Comparison of ENCODE assay signal across 1 cellular context in genomic region chr1:28296401-28297220, GRCh38.
TF ChIP-seq lines count a peak whose summit lies in the region.

No MANE protein-coding gene starts in this region.

TF ChIP-seq in HEK293, 187 proteins besides CTCF, POLR2A, EP300 and RAD21 (continued from another document):
- TF ChIP-seq, protein P1, sequence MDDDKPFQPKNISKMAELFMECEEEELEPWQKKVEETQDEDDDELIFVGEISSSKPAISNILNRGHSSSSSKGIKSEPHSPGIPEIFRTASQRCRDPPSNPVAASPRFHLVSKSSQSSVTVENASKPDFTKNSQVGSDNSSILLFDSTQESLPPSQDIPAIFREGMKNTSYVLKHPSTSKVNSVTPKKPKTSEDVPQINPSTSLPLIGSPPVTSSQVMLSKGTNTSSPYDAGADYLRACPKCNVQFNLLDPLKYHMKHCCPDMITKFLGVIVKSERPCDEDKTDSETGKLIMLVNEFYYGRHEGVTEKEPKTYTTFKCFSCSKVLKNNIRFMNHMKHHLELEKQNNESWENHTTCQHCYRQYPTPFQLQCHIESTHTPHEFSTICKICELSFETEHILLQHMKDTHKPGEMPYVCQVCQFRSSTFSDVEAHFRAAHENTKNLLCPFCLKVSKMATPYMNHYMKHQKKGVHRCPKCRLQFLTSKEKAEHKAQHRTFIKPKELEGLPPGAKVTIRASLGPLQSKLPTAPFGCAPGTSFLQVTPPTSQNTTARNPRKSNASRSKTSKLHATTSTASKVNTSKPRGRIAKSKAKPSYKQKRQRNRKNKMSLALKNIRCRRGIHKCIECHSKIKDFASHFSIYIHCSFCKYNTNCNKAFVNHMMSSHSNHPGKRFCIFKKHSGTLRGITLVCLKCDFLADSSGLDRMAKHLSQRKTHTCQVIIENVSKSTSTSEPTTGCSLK (tag by site-specific recombination; IDR thresholded peaks at IDR 0.05) = no peak
- peak; percentile 79 for TF ChIP-seq WT1 (tag by site-specific recombination; IDR thresholded peaks at IDR 0.05)
- 0 out of 2 replicates have a peak, but pooled peaks have one; percentile 5 for TF ChIP-seq EGR2 (tag by site-specific recombination; IDR thresholded peaks at IDR 0.05; ENCODE audit: low read depth)
- TF ChIP-seq ZNF585B (tag by site-specific recombination; IDR thresholded peaks at IDR 0.05) = no peak
- peak; percentile 48; the same call in 1 of the 2 replicates for TF ChIP-seq ZNF600 (tag by site-specific recombination; IDR thresholded peaks at IDR 0.05)
- 0 out of 2 replicates have a peak, but pooled peaks have one; percentile 30 for TF ChIP-seq ZNF341 (tag by site-specific recombination; IDR thresholded peaks at IDR 0.05; ENCODE audit: low read depth)
- peak; percentile 92; the same call in 1 of the 2 replicates for TF ChIP-seq TRIM28 (IDR thresholded peaks at IDR 0.05; ENCODE audit: borderline replicate concordance, low read length)
- TF ChIP-seq BCL11A (tag by site-specific recombination; IDR thresholded peaks at IDR 0.05; ENCODE audit: low read depth) = 0 out of 2 replicates have a peak, but pooled peaks have one; percentile 45
- TF ChIP-seq ZNF433 (tag by site-specific recombination; IDR thresholded peaks at IDR 0.05; ENCODE audit: low read depth) = no peak
- 0 out of 2 replicates have a peak, but pooled peaks have one; percentile 33 for TF ChIP-seq GLIS2 (tag by site-specific recombination; IDR thresholded peaks at IDR 0.05)
- TF ChIP-seq ZNF664 (tag by site-specific recombination; IDR thresholded peaks at IDR 0.05) = no peak; the same call in 1 of the 2 replicates
- TF ChIP-seq KLF17 (tag by site-specific recombination; IDR thresholded peaks at IDR 0.05) = no peak
- no peak for TF ChIP-seq ZNF701 (tag by site-specific recombination; IDR thresholded peaks at IDR 0.05)
- TF ChIP-seq SP3 (tag by site-specific recombination; IDR thresholded peaks at IDR 0.05) = peak; percentile 23; the same call in 1 of the 2 replicates
- TF ChIP-seq, protein P2, sequence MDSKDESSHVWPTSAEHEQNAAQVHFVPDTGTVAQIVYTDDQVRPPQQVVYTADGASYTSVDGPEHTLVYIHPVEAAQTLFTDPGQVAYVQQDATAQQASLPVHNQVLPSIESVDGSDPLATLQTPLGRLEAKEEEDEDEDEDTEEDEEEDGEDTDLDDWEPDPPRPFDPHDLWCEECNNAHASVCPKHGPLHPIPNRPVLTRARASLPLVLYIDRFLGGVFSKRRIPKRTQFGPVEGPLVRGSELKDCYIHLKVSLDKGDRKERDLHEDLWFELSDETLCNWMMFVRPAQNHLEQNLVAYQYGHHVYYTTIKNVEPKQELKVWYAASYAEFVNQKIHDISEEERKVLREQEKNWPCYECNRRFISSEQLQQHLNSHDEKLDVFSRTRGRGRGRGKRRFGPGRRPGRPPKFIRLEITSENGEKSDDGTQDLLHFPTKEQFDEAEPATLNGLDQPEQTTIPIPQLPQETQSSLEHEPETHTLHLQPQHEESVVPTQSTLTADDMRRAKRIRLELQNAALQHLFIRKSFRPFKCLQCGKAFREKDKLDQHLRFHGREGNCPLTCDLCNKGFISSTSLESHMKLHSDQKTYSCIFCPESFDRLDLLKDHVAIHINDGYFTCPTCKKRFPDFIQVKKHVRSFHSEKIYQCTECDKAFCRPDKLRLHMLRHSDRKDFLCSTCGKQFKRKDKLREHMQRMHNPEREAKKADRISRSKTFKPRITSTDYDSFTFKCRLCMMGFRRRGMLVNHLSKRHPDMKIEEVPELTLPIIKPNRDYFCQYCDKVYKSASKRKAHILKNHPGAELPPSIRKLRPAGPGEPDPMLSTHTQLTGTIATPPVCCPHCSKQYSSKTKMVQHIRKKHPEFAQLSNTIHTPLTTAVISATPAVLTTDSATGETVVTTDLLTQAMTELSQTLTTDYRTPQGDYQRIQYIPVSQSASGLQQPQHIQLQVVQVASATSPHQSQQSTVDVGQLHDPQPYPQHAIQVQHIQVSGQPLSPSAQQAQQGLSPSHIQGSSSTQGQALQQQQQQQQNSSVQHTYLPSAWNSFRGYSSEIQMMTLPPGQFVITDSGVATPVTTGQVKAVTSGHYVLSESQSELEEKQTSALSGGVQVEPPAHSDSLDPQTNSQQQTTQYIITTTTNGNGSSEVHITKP (tag by site-specific recombination; IDR thresholded peaks at IDR 0.05) = peak; percentile 74
- TF ChIP-seq ZNF18 (tag by site-specific recombination; IDR thresholded peaks at IDR 0.05) = peak; percentile 42
- TF ChIP-seq, protein P3, sequence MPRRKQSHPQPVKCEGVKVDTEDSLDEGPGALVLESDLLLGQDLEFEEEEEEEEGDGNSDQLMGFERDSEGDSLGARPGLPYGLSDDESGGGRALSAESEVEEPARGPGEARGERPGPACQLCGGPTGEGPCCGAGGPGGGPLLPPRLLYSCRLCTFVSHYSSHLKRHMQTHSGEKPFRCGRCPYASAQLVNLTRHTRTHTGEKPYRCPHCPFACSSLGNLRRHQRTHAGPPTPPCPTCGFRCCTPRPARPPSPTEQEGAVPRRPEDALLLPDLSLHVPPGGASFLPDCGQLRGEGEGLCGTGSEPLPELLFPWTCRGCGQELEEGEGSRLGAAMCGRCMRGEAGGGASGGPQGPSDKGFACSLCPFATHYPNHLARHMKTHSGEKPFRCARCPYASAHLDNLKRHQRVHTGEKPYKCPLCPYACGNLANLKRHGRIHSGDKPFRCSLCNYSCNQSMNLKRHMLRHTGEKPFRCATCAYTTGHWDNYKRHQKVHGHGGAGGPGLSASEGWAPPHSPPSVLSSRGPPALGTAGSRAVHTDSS (tag by site-specific recombination; IDR thresholded peaks at IDR 0.05) = no peak
- TF ChIP-seq, protein P4, sequence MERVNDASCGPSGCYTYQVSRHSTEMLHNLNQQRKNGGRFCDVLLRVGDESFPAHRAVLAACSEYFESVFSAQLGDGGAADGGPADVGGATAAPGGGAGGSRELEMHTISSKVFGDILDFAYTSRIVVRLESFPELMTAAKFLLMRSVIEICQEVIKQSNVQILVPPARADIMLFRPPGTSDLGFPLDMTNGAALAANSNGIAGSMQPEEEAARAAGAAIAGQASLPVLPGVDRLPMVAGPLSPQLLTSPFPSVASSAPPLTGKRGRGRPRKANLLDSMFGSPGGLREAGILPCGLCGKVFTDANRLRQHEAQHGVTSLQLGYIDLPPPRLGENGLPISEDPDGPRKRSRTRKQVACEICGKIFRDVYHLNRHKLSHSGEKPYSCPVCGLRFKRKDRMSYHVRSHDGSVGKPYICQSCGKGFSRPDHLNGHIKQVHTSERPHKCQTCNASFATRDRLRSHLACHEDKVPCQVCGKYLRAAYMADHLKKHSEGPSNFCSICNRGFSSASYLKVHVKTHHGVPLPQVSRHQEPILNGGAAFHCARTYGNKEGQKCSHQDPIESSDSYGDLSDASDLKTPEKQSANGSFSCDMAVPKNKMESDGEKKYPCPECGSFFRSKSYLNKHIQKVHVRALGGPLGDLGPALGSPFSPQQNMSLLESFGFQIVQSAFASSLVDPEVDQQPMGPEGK (tag by site-specific recombination; IDR thresholded peaks at IDR 0.05) = peak; percentile 92
- peak; percentile 70 for TF ChIP-seq FEZF1 (tag by site-specific recombination; IDR thresholded peaks at IDR 0.05)
- peak; percentile 47; the same call in 1 of the 2 replicates for TF ChIP-seq SCRT1 (tag by site-specific recombination; IDR thresholded peaks at IDR 0.05; ENCODE audit: borderline replicate concordance)
- TF ChIP-seq, protein P5, sequence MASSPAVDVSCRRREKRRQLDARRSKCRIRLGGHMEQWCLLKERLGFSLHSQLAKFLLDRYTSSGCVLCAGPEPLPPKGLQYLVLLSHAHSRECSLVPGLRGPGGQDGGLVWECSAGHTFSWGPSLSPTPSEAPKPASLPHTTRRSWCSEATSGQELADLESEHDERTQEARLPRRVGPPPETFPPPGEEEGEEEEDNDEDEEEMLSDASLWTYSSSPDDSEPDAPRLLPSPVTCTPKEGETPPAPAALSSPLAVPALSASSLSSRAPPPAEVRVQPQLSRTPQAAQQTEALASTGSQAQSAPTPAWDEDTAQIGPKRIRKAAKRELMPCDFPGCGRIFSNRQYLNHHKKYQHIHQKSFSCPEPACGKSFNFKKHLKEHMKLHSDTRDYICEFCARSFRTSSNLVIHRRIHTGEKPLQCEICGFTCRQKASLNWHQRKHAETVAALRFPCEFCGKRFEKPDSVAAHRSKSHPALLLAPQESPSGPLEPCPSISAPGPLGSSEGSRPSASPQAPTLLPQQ (tag by site-specific recombination; IDR thresholded peaks at IDR 0.05) = peak; percentile 51; the same call in 1 of the 2 replicates
- TF ChIP-seq ZNF24 (tag by site-specific recombination; IDR thresholded peaks at IDR 0.05) = peak; percentile 62; the same call in 1 of the 2 replicates
- peak; percentile 70 for TF ChIP-seq ZBTB17 (tag by site-specific recombination; IDR thresholded peaks at IDR 0.05)
- no peak for TF ChIP-seq ZNF2 (tag by site-specific recombination; IDR thresholded peaks at IDR 0.05)
- no peak for TF ChIP-seq SP2 (tag by site-specific recombination; IDR thresholded peaks at IDR 0.05)
